15 cellular contexts compared by ENCODE assay signal in the genomic region with DNA sequence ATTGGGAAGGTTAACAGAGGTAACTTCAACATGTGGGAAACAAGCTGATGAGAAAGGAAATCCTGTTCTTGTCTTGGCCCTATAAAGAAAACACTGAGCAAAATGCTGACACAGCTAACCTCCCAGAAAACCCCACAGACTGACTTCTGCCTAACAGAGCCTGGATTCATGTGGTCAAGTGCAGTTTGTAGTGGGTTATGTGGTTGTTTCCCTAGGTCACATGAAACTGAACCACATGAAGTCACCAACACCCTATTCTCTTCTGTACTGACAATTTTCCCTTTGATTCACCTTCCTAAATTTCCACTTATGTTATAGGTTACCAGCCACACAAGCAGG.
DNase-seq lines count a peak whose midpoint lies in the region; ATAC-seq, FAIRE-seq and TF ChIP-seq lines count a peak whose summit lies in the region.
"Had no signal": no experiment of that assay in that cellular context is flagged by ENCODE, and none has a peak within 500 bp of the region (broad histone marks: within the 10 kb centered on the region; RNA-seq: fewer than 3 reads in every experiment).

No MANE protein-coding gene starts in this region.

- H4K8ac ChIP-seq in H1 (ENCODE audit: extremely low read depth, insufficient read depth, low read length): no peak overlapping the region

- no peak overlapping the region for H2AK5ac ChIP-seq in H1 (ENCODE audit: low read depth, low read length)

- H2BK120ac ChIP-seq in H1 (replicated peaks; ENCODE audit: low read depth, low read length): no peak overlapping the region

- H3K4me2 ChIP-seq in H1 (ENCODE audit: insufficient read depth in 1 of 2, low read depth in 2 of 2, low read length in 2 of 2): no peak overlapping the region
- H3K4me2 ChIP-seq in parathyroid adenoma (ENCODE audit: low read length): peak overlapping the region; percentile 18

- TF ChIP-seq CTCF in H1 (IDR thresholded peaks at IDR 0.05; ENCODE audit: control extremely low read depth in 1 of 3, insufficient read depth in 1 of 3, low read depth in 1 of 3, low read length in 3 of 3): no peak
- no peak for TF ChIP-seq CTCF in parathyroid adenoma (IDR thresholded peaks at IDR 0.05)
- TF ChIP-seq CTCF in upper lobe of right lung (IDR thresholded peaks at IDR 0.05): no peak
- TF ChIP-seq CTCF in prostate gland (IDR thresholded peaks at IDR 0.05): no peak

- peak; percentile 96 for DNase-seq in NCI-H2029 treated with DMSO at 0.1 percent for 48 hours (lab: John Stamatoyannopoulos, UW)
- DNase-seq in H1 (ENCODE audit: low read depth in 1 of 2, low spot score in 2 of 2): no peak
- DNase-seq in HT-29 (ENCODE audit: low spot score): no peak
- DNase-seq in upper lobe of right lung: no peak
- no peak for DNase-seq in prostate gland (ENCODE audit: low spot score)
- DNase-seq in NCI-H524 treated with DMSO at 0.1 percent for 48 hours (lab: John Stamatoyannopoulos, UW): no peak
- DNase-seq: activated naive CD4-positive, alpha-beta T cell treated with Interleukin-2 at 50 U/mL for 16 hours; foreskin keratinocyte; Karpas-422; posterior cingulate gyrus had no signal

- H3K56ac ChIP-seq in H1 (replicated peaks; ENCODE audit: insufficient read length, low read depth, low read length): no peak overlapping the region

- H4K91ac ChIP-seq in H1 (replicated peaks; ENCODE audit: insufficient read length, low read length): no peak overlapping the region

- H2AFZ ChIP-seq in H1 (ENCODE audit: low read length): no peak overlapping the region
- H2AFZ ChIP-seq in parathyroid adenoma: no peak overlapping the region

- H3K4me1 ChIP-seq in H1 (replicated peaks in 1 of 4; ENCODE audit: control insufficient read depth in 3 of 4, insufficient read depth in 4 of 4, low read length in 3 of 4) (no peaks in the 10 kb centered on the region), parathyroid adenoma (peaks cover 27% of the 10 kb centered on the region), upper lobe of right lung (peaks cover 9% of the 10 kb centered on the region), prostate gland (replicated peaks) (no peaks in the 10 kb centered on the region)
- H3K4me1 ChIP-seq: foreskin keratinocyte, SJSA1 had no signal

- no peak overlapping the region for H2BK15ac ChIP-seq in H1 (ENCODE audit: low read length)

- H3K9me3 ChIP-seq in H1 (ENCODE audit: insufficient read depth in 2 of 2, low read depth in 1 of 2, low read length in 1 of 2) (no peaks in the 10 kb centered on the region), parathyroid adenoma (ENCODE audit: control insufficient read depth, low read length) (no peaks in the 10 kb centered on the region), upper lobe of right lung (no peaks in the 10 kb centered on the region), prostate gland (no peaks in the 10 kb centered on the region)
- H3K9me3 ChIP-seq: SJSA1 had no signal

- no peak overlapping the region for H2BK5ac ChIP-seq in H1 (ENCODE audit: low read depth, low read length)

- H3K4ac ChIP-seq in H1 (replicated peaks; ENCODE audit: insufficient read length, low read depth, low read length): no peak overlapping the region

- no peak for FAIRE-seq in H1 (lab: Jason Lieb, UNC)

- H3K79me1 ChIP-seq in H1 (ENCODE audit: low read depth, low read length): no peaks in the 10 kb centered on the region

- no peaks in the 10 kb centered on the region for H3K23me2 ChIP-seq in H1 (ENCODE audit: low read depth, low read length)

- CTCF ChIA-PET in H1 (lab: Charles Lee; ENCODE audit: partially characterized antibody): interaction anchor here (0.7 to 1.4 kb wide), 3 partner anchors 9 to 338 kb away, joined by 3 to 4 read pairs (median 3); no protein-coding TSS in a partner anchor

- H3K14ac ChIP-seq in H1 (ENCODE audit: insufficient read length): no peak overlapping the region

- intact Hi-C loops in upper lobe of right lung (cut with DNase I): no loop called here
- intact Hi-C loops in prostate gland (cut with DNase I): no loop called here

- H3K23ac ChIP-seq in H1 (ENCODE audit: insufficient read length): no peak overlapping the region

- no peak overlapping the region for H3K4me3 ChIP-seq in H1 (ENCODE audit: extremely low read depth in 1 of 4, insufficient read depth in 2 of 4, low read depth in 3 of 4, low read length in 4 of 4)
- no peak overlapping the region for H3K4me3 ChIP-seq in parathyroid adenoma (ENCODE audit: low read depth, low read length)
- H3K4me3 ChIP-seq in upper lobe of right lung: no peak overlapping the region
- no peak overlapping the region for H3K4me3 ChIP-seq in prostate gland
- H3K4me3 ChIP-seq: lung, SJSA1 had no signal

- no peak overlapping the region for H2BK20ac ChIP-seq in H1 (ENCODE audit: low read length)

- no peaks in the 10 kb centered on the region for H3K79me2 ChIP-seq in H1 (ENCODE audit: control insufficient read depth in 1 of 2, insufficient read depth in 2 of 2, low read length in 2 of 2)
- H3K79me2 ChIP-seq in parathyroid adenoma: no peaks in the 10 kb centered on the region

- no peak overlapping the region for H3K18ac ChIP-seq in H1 (ENCODE audit: extremely low read depth, low read length)

- H3K9ac ChIP-seq in H1 (replicated peaks in 1 of 4; ENCODE audit: extremely low read depth in 1 of 4, low read depth in 3 of 4, low read length in 3 of 4) (no peak overlapping the region), parathyroid adenoma (no peak overlapping the region)

- no peak overlapping the region for H4K5ac ChIP-seq in H1 (ENCODE audit: insufficient read length, low read depth, low read length)

- H3K27ac ChIP-seq in H1 (ENCODE audit: low read depth, low read length): no peak overlapping the region
- H3K27ac ChIP-seq in parathyroid adenoma: no peak overlapping the region
- no peak overlapping the region for H3K27ac ChIP-seq in upper lobe of right lung
- no peak overlapping the region for H3K27ac ChIP-seq in prostate gland
- H3K27ac ChIP-seq: foreskin keratinocyte, SJSA1 had no signal

- H3K36me3 ChIP-seq in H1 (ENCODE audit: control insufficient read depth in 2 of 4, insufficient read depth in 4 of 4, low read length in 3 of 4) (no peaks in the 10 kb centered on the region), parathyroid adenoma (ENCODE audit: control insufficient read depth, insufficient read depth, low read length) (no peaks in the 10 kb centered on the region), upper lobe of right lung (no peaks in the 10 kb centered on the region), prostate gland (no peaks in the 10 kb centered on the region)
- H3K36me3 ChIP-seq: SJSA1 had no signal

- no peaks in the 10 kb centered on the region for H3K27me3 ChIP-seq in H1 (replicated peaks in 1 of 4; ENCODE audit: control insufficient read depth in 3 of 4, extremely low read depth in 1 of 4, insufficient read depth in 3 of 4, low read length in 3 of 4)
- H3K27me3 ChIP-seq in parathyroid adenoma (ENCODE audit: control insufficient read depth, insufficient read depth, low read length): no peaks in the 10 kb centered on the region
- H3K27me3 ChIP-seq in upper lobe of right lung: no peaks in the 10 kb centered on the region
- H3K27me3 ChIP-seq in prostate gland (replicated peaks; ENCODE audit: insufficient read depth): no peaks in the 10 kb centered on the region
- H3K27me3 ChIP-seq: foreskin keratinocyte, SJSA1 had no signal

- ATAC-seq in GM19351 (IDR thresholded peaks at IDR 0.05; ENCODE audit: unreplicated experiment) (peak; percentile 53), upper lobe of right lung (no peak)
- ATAC-seq: foreskin keratinocyte, HCT116 had no signal

- H2BK12ac ChIP-seq in H1 (ENCODE audit: low read depth, low read length): no peak overlapping the region

- no peaks in the 10 kb centered on the region for H4K20me1 ChIP-seq in H1 (replicated peaks in 1 of 2; ENCODE audit: control insufficient read depth in 1 of 2, insufficient read depth in 2 of 2, low read length in 2 of 2)

- TF ChIP-seq POLR2A in H1 (IDR thresholded peaks at IDR 0.05; ENCODE audit: control extremely low read depth in 1 of 2, low read depth in 2 of 2, low read length in 2 of 2) (no peak), prostate gland (IDR thresholded peaks at IDR 0.05) (no peak)

- TF ChIP-seq RAD21 in H1 (IDR thresholded peaks at IDR 0.05 in 1 of 2, conservative IDR thresholded peaks at IDR 0.05 in 1 of 2; ENCODE audit: low read depth in 2 of 2, low read length in 2 of 2): no peak

- no peak for TF ChIP-seq EP300 in H1 (IDR thresholded peaks at IDR 0.05; ENCODE audit: borderline replicate concordance in 1 of 2, low read depth in 2 of 2, low read length in 2 of 2)

- POLR2A ChIA-PET in H1 (lab: Charles Lee; ENCODE audit: partially characterized antibody): no interaction called here

TF ChIP-seq in H1, 55 proteins besides CTCF, POLR2A, EP300 and RAD21:
- TF ChIP-seq MAFK (IDR thresholded peaks at IDR 0.05; ENCODE audit: low read depth, low read length): 0 out of 2 replicates have a peak, but pooled peaks have one; percentile 22
- TF ChIP-seq EGR1 (IDR thresholded peaks at IDR 0.05; ENCODE audit: borderline replicate concordance, low read depth, low read length): no peak
- TF ChIP-seq TCF12 (IDR thresholded peaks at IDR 0.05; ENCODE audit: low read depth, low read length): no peak
- TF ChIP-seq ASH2L (IDR thresholded peaks at IDR 0.05; ENCODE audit: low read length): no peak
- no peak for TF ChIP-seq RNF2 (IDR thresholded peaks at IDR 0.05; ENCODE audit: borderline replicate concordance, low read depth, low read length, missing control alignments, poor library complexity, severe bottlenecking)
- TF ChIP-seq TEAD4 (IDR thresholded peaks at IDR 0.05; ENCODE audit: low read depth, low read length): no peak
- TF ChIP-seq SP2 (IDR thresholded peaks at IDR 0.05; ENCODE audit: low read length): no peak
- no peak for TF ChIP-seq CHD2 (IDR thresholded peaks at IDR 0.05; ENCODE audit: low read length)
